Comparison of ENCODE assay signal across 16 cellular contexts in genomic region chr1:30815556-30815955, GRCh38. TPM values are rescaled to one million over a fixed set of nuclear protein-coding genes. Genes with fewer than 3 reads are reported as not detected.
DNase-seq lines count a peak whose midpoint lies in the region; ATAC-seq, FAIRE-seq and TF ChIP-seq lines count a peak whose summit lies in the region.
"Had no signal": no experiment of that assay in that cellular context is flagged by ENCODE, and none has a peak within 500 bp of the region (broad histone marks: within the 10 kb centered on the region; RNA-seq: fewer than 3 reads in every experiment).

No MANE protein-coding gene starts in this region.

- TF ChIP-seq POLR2A in stomach (IDR thresholded peaks at IDR 0.05) (no peak), H54 (IDR thresholded peaks at IDR 0.05; ENCODE audit: low read depth, low read length) (no peak)

- H3K36me3 ChIP-seq in mesenchymal stem cell (ENCODE audit: control insufficient read depth in 1 of 2, insufficient read depth in 2 of 2, low read depth in 1 of 2, low read length in 2 of 2) (no peaks in the 10 kb centered on the region), stomach (no peaks in the 10 kb centered on the region), endodermal cell (ENCODE audit: control insufficient read depth, insufficient read depth, low read length) (no peaks in the 10 kb centered on the region)

- peaks cover 29% of the 10 kb centered on the region for H3K4me1 Mint-ChIP-seq in endodermal cell

- no peak overlapping the region for H2AFZ ChIP-seq in mesenchymal stem cell (ENCODE audit: low read depth, low read length)

- H3K27ac ChIP-seq in mesenchymal stem cell (ENCODE audit: low read length, poor library complexity, severe bottlenecking) (no peak overlapping the region), stomach (peak overlapping the region in 3 of 5 donors; percentile 72 to 97 (median 93)), endodermal cell (ENCODE audit: low read depth, low read length) (no peak overlapping the region)
- H3K27ac ChIP-seq: C4-2B had no signal

- peak overlapping the region in 1 of 2 experiments; percentile 9 for H3K4ac ChIP-seq in mesenchymal stem cell (ENCODE audit: low read depth in 1 of 2, low read length in 2 of 2)

- no peak for TF ChIP-seq EP300 in stomach (IDR thresholded peaks at IDR 0.05)

- peaks cover 0 to 59% of the 10 kb centered on the region in 2 experiments for H3K27me3 ChIP-seq in mesenchymal stem cell (ENCODE audit: control insufficient read depth in 1 of 2, insufficient read depth in 1 of 2, low read length in 2 of 2)
- H3K27me3 ChIP-seq in stomach = peaks cover 0 to 53% (median 0%) of the 10 kb centered on the region in 3 donors
- H3K27me3 ChIP-seq in endodermal cell (ENCODE audit: control insufficient read depth, insufficient read depth, low read length, poor library complexity, severe bottlenecking) = peaks cover 12% of the 10 kb centered on the region

- H2AK5ac ChIP-seq in mesenchymal stem cell (ENCODE audit: low read length, severe bottlenecking) = no peak overlapping the region

- peak overlapping the region; percentile 43 for H4K8ac ChIP-seq in mesenchymal stem cell (ENCODE audit: low read length)

- H3K4me1 ChIP-seq in mesenchymal stem cell (ENCODE audit: control insufficient read depth, insufficient read depth, low read depth, low read length) (peaks cover 24% of the 10 kb centered on the region), stomach (peaks cover 0 to 43% (median 15%) of the 10 kb centered on the region in 4 donors), endodermal cell (ENCODE audit: control insufficient read depth, insufficient read depth, low read length) (peaks cover 8% of the 10 kb centered on the region)

- no peak overlapping the region for H2BK15ac ChIP-seq in mesenchymal stem cell (ENCODE audit: low read depth, poor library complexity, severe bottlenecking)

- no peaks in the 10 kb centered on the region for H3K27me3 Mint-ChIP-seq in endodermal cell (ENCODE audit: insufficient read depth)

- H2BK12ac ChIP-seq in mesenchymal stem cell (ENCODE audit: low read length in 2 of 2) = peak overlapping the region; percentile 55 to 86

- no peak overlapping the region for H3K27ac Mint-ChIP-seq in endodermal cell
- H3K27ac Mint-ChIP-seq: IgD-negative memory B cell had no signal

- TF ChIP-seq CTCF in stomach (IDR thresholded peaks at IDR 0.05) = no peak
- no peak for TF ChIP-seq CTCF in endodermal cell (conservative IDR thresholded peaks at IDR 0.05)

- H3K4me2 ChIP-seq in mesenchymal stem cell (ENCODE audit: low read length, poor library complexity, severe bottlenecking) = no peak overlapping the region

- H3K9me3 Mint-ChIP-seq in endodermal cell = no peaks in the 10 kb centered on the region
- H3K9me3 Mint-ChIP-seq: IgD-negative memory B cell had no signal

- H3K9me3 ChIP-seq in mesenchymal stem cell (ENCODE audit: control insufficient read depth, low read length) (no peaks in the 10 kb centered on the region), stomach (no peaks in the 10 kb centered on the region), endodermal cell (ENCODE audit: control insufficient read depth, low read length) (no peaks in the 10 kb centered on the region)

- H3K79me1 ChIP-seq in mesenchymal stem cell (replicated peaks; ENCODE audit: low read length, poor library complexity, severe bottlenecking) = no peaks in the 10 kb centered on the region

- H4K91ac ChIP-seq in mesenchymal stem cell (ENCODE audit: low read length) = peak overlapping the region; percentile 71

- intact Hi-C loops in stomach (cut with DNase I; ENCODE audit: low total_unique reads) = no loop called here

- H3K9ac ChIP-seq in mesenchymal stem cell (ENCODE audit: low read length) (no peak overlapping the region), endodermal cell (ENCODE audit: extremely low read depth, low read length, poor library complexity, severe bottlenecking) (no peak overlapping the region)

- H3K4me3 ChIP-seq in mesenchymal stem cell (ENCODE audit: insufficient read depth in 1 of 2, low read depth in 1 of 2, low read length in 2 of 2) = no peak overlapping the region
- no peak overlapping the region for H3K4me3 ChIP-seq in stomach
- H3K4me3 ChIP-seq in endodermal cell (ENCODE audit: low read length) = no peak overlapping the region

- H3K36me3 Mint-ChIP-seq in endodermal cell (ENCODE audit: low read depth) = no peaks in the 10 kb centered on the region
- H3K36me3 Mint-ChIP-seq: IgD-negative memory B cell had no signal

- peak; percentile 52 for DNase-seq in RPMI7951 (ENCODE audit: low read depth)
- peak; percentile 27 for DNase-seq in cerebellar cortex (ENCODE audit: low spot score)
- no peak for DNase-seq in mesenchymal stem cell
- DNase-seq in stomach = no peak
- DNase-seq in NCI-H345 (lab: John Stamatoyannopoulos, UW) = no peak
- no peak for DNase-seq in endodermal cell
- no peak for DNase-seq in H54 (ENCODE audit: insufficient read length, low spot score)
- DNase-seq: DMS 273 treated with DMSO at 0.1 percent for 48 hours; NCI-H187; NK-92 treated with Interleukin-12 subunit alpha and Interleukin-12 subunit beta, amount 100 ng/mL, for 24 hours; SIG-M5 had no signal

- ATAC-seq in HG03135 (IDR thresholded peaks at IDR 0.05; ENCODE audit: unreplicated experiment) = no peak

- FAIRE-seq in H54 (lab: Jason Lieb, UNC) = no peak
- FAIRE-seq: GM12892 had no signal

- peak overlapping the region; percentile 76 to 88 for H3K18ac ChIP-seq in mesenchymal stem cell (ENCODE audit: low read depth in 1 of 2, low read length in 2 of 2)

- H3K14ac ChIP-seq in mesenchymal stem cell (ENCODE audit: low read length in 2 of 2) = no peak overlapping the region

- H3K4me3 Mint-ChIP-seq in endodermal cell = no peak overlapping the region
- H3K4me3 Mint-ChIP-seq: IgD-negative memory B cell had no signal

- H2BK120ac ChIP-seq in mesenchymal stem cell (ENCODE audit: low read depth, low read length) = peak overlapping the region; percentile 40

- H3K23ac ChIP-seq in mesenchymal stem cell (ENCODE audit: low read length in 2 of 2) = no peak overlapping the region

- 87% methylated on average over 7 of the region's 8 CpGs for WGBS in mesenchymal stem cell
- WGBS in stomach, 5 donors = 84 to 91% (median 87%) methylated on average over 8 of the region's 8 CpGs
- WGBS in endodermal cell (ENCODE audit: insufficient coverage in 1 of 2, insufficient read length in 1 of 2), 2 experiments = 91 to 92% methylated on average over 7 to 8 of the region's 8 CpGs

- H2BK5ac ChIP-seq in mesenchymal stem cell (ENCODE audit: low read depth, low read length, poor library complexity, severe bottlenecking) = no peak overlapping the region

RNA-seq across cellular contexts. Expression of gene LAPTM5, which starts 58.0 kb away (rescaled TPM):
- 70.7 and 82.5 TPM in 2 replicates for total RNA-seq in RPMI7951 (2014; rRNA removed; shearing (Covaris generic))
- 0.97 TPM for polyA plus RNA-seq in mesenchymal stem cell (2013, experiment 1 of 2)
- 0.95 TPM for polyA plus RNA-seq in mesenchymal stem cell (2013, experiment 2 of 2)
- total RNA-seq in stomach = 10 to 100 TPM in 4 of 5 donors, 1 to 10 TPM in 1; 4.6 to 48.4 (median 29.6) TPM
- polyA plus RNA-seq in stomach = 10 to 100 TPM; 33.1 to 39.9 (median 37.6) TPM
- total RNA-seq in endodermal cell = not detected
- polyA plus RNA-seq in endodermal cell (2013, experiment 1 of 2) = 0.93 TPM
- 0.58 TPM for polyA plus RNA-seq in endodermal cell (2013, experiment 2 of 2)
- total RNA-seq: A673 had no signal

Comparison
In these comparisons a context has a peak if more than half of its experiments do, and no peak if none do; other contexts are left out.
1. DNase-seq: peak in RPMI7951 (single experiment) and cerebellar cortex (single experiment); none in mesenchymal stem cell (single experiment), stomach (single experiment), NCI-H345 (single experiment), endodermal cell (single experiment) and H54 (single experiment).
2. H3K27ac ChIP-seq: peak in stomach (3 of 5); none in mesenchymal stem cell (single experiment) and endodermal cell (single experiment).
3. RNA of gene LAPTM5, which starts 58.0 kb away (total RNA-seq): 70.7 to 82.5 TPM in RPMI7951 and 4.6 to 48.4 TPM in stomach; not detected in endodermal cell; every median in the first group is over 4 times any median in the second.